Comparison of ENCODE assay signal across 18 cellular contexts in the genomic region with DNA sequence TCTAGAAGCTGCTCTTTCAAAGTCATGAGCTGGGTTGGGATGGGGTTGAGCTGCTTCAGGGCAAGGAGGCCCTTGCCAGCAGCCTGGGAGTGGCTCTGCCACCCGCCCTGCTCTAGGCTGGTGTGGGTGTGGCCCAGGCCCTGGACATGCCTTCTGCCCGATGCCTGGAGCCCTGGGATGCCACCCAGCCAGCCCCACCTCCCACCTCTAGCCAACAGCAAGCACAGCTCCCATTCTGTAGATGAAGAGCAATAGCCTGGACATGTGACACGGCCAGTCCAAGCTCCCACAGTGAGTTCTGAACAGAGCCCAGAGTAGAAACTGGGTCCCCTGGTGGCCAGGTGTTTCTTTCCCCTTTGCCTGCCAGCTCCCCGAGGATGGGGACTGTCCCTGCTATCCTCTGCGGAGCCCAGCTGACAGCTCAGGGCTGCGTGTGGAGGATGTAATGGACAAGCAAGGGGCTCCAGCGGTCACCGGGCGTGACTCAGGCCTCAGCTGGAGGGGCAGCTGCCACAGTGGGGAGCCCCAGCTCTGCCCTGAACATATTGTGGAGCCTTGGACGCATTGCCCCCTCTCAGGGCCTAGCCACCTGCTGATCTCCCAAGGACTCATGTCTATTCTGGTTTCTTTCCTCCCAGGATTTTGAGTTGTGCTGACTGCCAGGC.
DNase-seq lines count a peak whose midpoint lies in the region; ATAC-seq, FAIRE-seq and TF ChIP-seq lines count a peak whose summit lies in the region.
"Had no signal": no experiment of that assay in that cellular context is flagged by ENCODE, and none has a peak within 500 bp of the region (broad histone marks: within the 10 kb centered on the region; RNA-seq: fewer than 3 reads in every experiment).

No MANE protein-coding gene starts in this region.

- in situ Hi-C loops in ACHN (cut with HindIII; ENCODE audit: low pct_ligation_motif_present, low pct_unique_long_range_greater_than_20kb, low sequenced_read_pairs) = no loop called here
- in situ Hi-C loops in HepG2 (cut with HindIII; ENCODE audit: extremely low pct_ligation_motif_present, low pct_unique_long_range_greater_than_20kb) = no loop called here

- H3K27me3 ChIP-seq in endodermal cell (ENCODE audit: control insufficient read depth, insufficient read depth, low read length, poor library complexity, severe bottlenecking) (no peaks in the 10 kb centered on the region), HepG2 (ENCODE audit: control insufficient read depth in 1 of 2, insufficient read depth in 2 of 2, low read length in 2 of 2) (no peaks in the 10 kb centered on the region)

- H3K36me3 ChIP-seq in endodermal cell (ENCODE audit: control insufficient read depth, insufficient read depth, low read length) = no peaks in the 10 kb centered on the region
- peaks cover 0 to 5% of the 10 kb centered on the region in 2 experiments; a peak in 1 of 5 replicates for H3K36me3 ChIP-seq in HepG2 (replicated peaks in 1 of 2; ENCODE audit: control insufficient read depth in 1 of 2, insufficient read depth in 2 of 2, low read length in 2 of 2)

- no peak overlapping the region; the same call in 1 of the 2 replicates for H3K4me2 ChIP-seq in HepG2 (ENCODE audit: low read depth, low read length)

- CTCF ChIA-PET in HepG2 (lab: Yijun Ruan, JAX; ENCODE audit: low intra/inter-chr PET ratio, low total read pairs) = interaction anchor here (1.4 kb wide), 1 partner anchor 107 kb away, joined by 3 read pairs; no protein-coding TSS in a partner anchor

- FAIRE-seq in HepG2 (lab: Jason Lieb, UNC) = no peak
- FAIRE-seq: keratinocyte had no signal

- H3K4me1 Mint-ChIP-seq in endodermal cell (peaks cover 13% of the 10 kb centered on the region), endothelial cell (ENCODE audit: unreplicated experiment) (peaks cover 25% of the 10 kb centered on the region)

- no peaks in the 10 kb centered on the region for H3K27me3 Mint-ChIP-seq in endodermal cell (ENCODE audit: insufficient read depth)
- peaks cover 13% of the 10 kb centered on the region for H3K27me3 Mint-ChIP-seq in endothelial cell (ENCODE audit: unreplicated experiment)

- ATAC-seq in HepG2 = peak; percentile 67
- ATAC-seq in HG03460 (IDR thresholded peaks at IDR 0.05; ENCODE audit: unreplicated experiment) = no peak

- POLR2A ChIA-PET in HepG2 (lab: Yijun Ruan, JAX) = interaction anchor here (1.4 kb wide), 1 partner anchor 13 kb away, joined by 3 read pairs; no protein-coding TSS in a partner anchor

- DNase-seq in ACHN (peak; percentile 40), HuH-7.5 (ENCODE audit: low spot score) (peak; percentile 32), endodermal cell (no peak), HepG2 (ENCODE audit: low spot score) (peak; percentile 21), SKM-1 (lab: John Stamatoyannopoulos, UW; ENCODE audit: unreplicated experiment) (no peak), DMS53 (lab: John Stamatoyannopoulos, UW) (no peak), endothelial cell (ENCODE audit: low spot score) (no peak)
- DNase-seq: activated CD4-positive, alpha-beta T cell treated with anti-CD3 and anti-CD28 coated beads for 1 hour; activated naive CD4-positive, alpha-beta T cell; aorta; COR-L47; cortex of kidney; erythroblast; posterior cingulate gyrus; SHP77; stimulated activated CD4-positive, alpha-beta T cell treated with anti-CD3 and anti-CD28 coated beads, Interleukin-15, amount 100 ng/mL, for 24 hours had no signal

- H3K36me3 Mint-ChIP-seq in endodermal cell (ENCODE audit: low read depth) (peaks cover 15% of the 10 kb centered on the region), endothelial cell (ENCODE audit: low read depth, unreplicated experiment) (peaks cover 30% of the 10 kb centered on the region)

- no peak overlapping the region for H3K4me3 ChIP-seq in endodermal cell (ENCODE audit: low read length)
- H3K4me3 ChIP-seq in HepG2 (replicated peaks in 1 of 3; ENCODE audit: insufficient read depth in 1 of 3, low read depth in 2 of 3, low read length in 3 of 3) = no peak overlapping the region

- TF ChIP-seq CTCF in endodermal cell (conservative IDR thresholded peaks at IDR 0.05) = peak; percentile 53
- no peak for TF ChIP-seq CTCF in HepG2 (CRISPR knock-in tag; IDR thresholded peaks at IDR 0.05)
- TF ChIP-seq CTCF in endothelial cell (IDR thresholded peaks at IDR 0.05; ENCODE audit: unreplicated experiment) = no peak

- no peak overlapping the region for H3K9ac ChIP-seq in endodermal cell (ENCODE audit: extremely low read depth, low read length, poor library complexity, severe bottlenecking)
- no peak overlapping the region for H3K9ac ChIP-seq in HepG2 (ENCODE audit: insufficient read depth, low read depth, low read length)

- no peaks in the 10 kb centered on the region for H3K79me2 ChIP-seq in HepG2 (ENCODE audit: insufficient read depth, low read length)

- no peak overlapping the region for H3K4me3 Mint-ChIP-seq in endodermal cell
- no peak overlapping the region for H3K4me3 Mint-ChIP-seq in endothelial cell (ENCODE audit: unreplicated experiment)

- intact Hi-C loops in HepG2 (cut with micrococcal nuclease; ENCODE audit: unreplicated experiment) = no loop called here

- H3K9me3 ChIP-seq in endodermal cell (ENCODE audit: control insufficient read depth, low read length) = no peaks in the 10 kb centered on the region
- H3K9me3 ChIP-seq in HepG2 (ENCODE audit: low read length) = no peaks in the 10 kb centered on the region

- TF ChIP-seq RAD21 in HepG2 (CRISPR knock-in tag; IDR thresholded peaks at IDR 0.05) = no peak

- H2AFZ ChIP-seq in HepG2 (ENCODE audit: low read length) = no peak overlapping the region

- no peak overlapping the region for H3K27ac Mint-ChIP-seq in endodermal cell
- no peak overlapping the region for H3K27ac Mint-ChIP-seq in endothelial cell (ENCODE audit: unreplicated experiment)

- no peak for TF ChIP-seq EP300 in HepG2 (IDR thresholded peaks at IDR 0.05; ENCODE audit: low read depth in 2 of 2, low read length in 2 of 2)
- TF ChIP-seq EP300 in HepG2 (CRISPR knock-in tag; IDR thresholded peaks at IDR 0.05; ENCODE audit: borderline replicate concordance) = no peak

- peaks cover 7% of the 10 kb centered on the region; the same call in 1 of the 2 replicates for H4K20me1 ChIP-seq in HepG2 (ENCODE audit: insufficient read depth, low read length)

- WGBS in endodermal cell (ENCODE audit: insufficient coverage in 1 of 2, insufficient read length in 1 of 2), 2 experiments = 93 to 97% methylated on average over 5 to 10 of the region's 10 CpGs
- WGBS in HepG2 (ENCODE audit: low lambda C conversion rate) = 67% methylated on average over 1 of the region's 10 CpGs

- H3K27ac ChIP-seq in endodermal cell (ENCODE audit: low read depth, low read length) (no peak overlapping the region), HepG2 (ENCODE audit: extremely low read length, insufficient read depth, low read length) (peak overlapping the region; percentile 31)

- BruUV-seq in HepG2 (replicated peaks; lab: Mats Ljungman, UMichigan) = no TSS peak

- TF ChIP-seq POLR2A in HepG2 (IDR thresholded peaks at IDR 0.05; ENCODE audit: insufficient read depth in 1 of 2, low read depth in 2 of 2, low read length in 2 of 2) = no peak

- H3K9me3 Mint-ChIP-seq in endodermal cell (peaks cover 4% of the 10 kb centered on the region), endothelial cell (ENCODE audit: unreplicated experiment) (no peaks in the 10 kb centered on the region)

- H3K4me1 ChIP-seq in endodermal cell (ENCODE audit: control insufficient read depth, insufficient read depth, low read length) (peaks cover 3% of the 10 kb centered on the region), HepG2 (ENCODE audit: insufficient read depth, low read length) (peaks cover 25% of the 10 kb centered on the region)

TF ChIP-seq in HepG2, 621 proteins besides CTCF, POLR2A, EP300 and RAD21 (continues in another document):
- TF ChIP-seq SMAD1 (CRISPR knock-in tag; IDR thresholded peaks at IDR 0.05; ENCODE audit: borderline replicate concordance, low read depth) (no peak), RERE (CRISPR knock-in tag; IDR thresholded peaks at IDR 0.05; ENCODE audit: low read depth) (no peak)

Comparison
In these comparisons a context has a peak if more than half of its experiments do, and no peak if none do; other contexts are left out.
1. DNase-seq: peak in ACHN (single experiment), HuH-7.5 (single experiment) and HepG2 (single experiment); none in endodermal cell (single experiment), SKM-1 (single experiment), DMS53 (single experiment) and endothelial cell (single experiment).